In the genomic region with DNA sequence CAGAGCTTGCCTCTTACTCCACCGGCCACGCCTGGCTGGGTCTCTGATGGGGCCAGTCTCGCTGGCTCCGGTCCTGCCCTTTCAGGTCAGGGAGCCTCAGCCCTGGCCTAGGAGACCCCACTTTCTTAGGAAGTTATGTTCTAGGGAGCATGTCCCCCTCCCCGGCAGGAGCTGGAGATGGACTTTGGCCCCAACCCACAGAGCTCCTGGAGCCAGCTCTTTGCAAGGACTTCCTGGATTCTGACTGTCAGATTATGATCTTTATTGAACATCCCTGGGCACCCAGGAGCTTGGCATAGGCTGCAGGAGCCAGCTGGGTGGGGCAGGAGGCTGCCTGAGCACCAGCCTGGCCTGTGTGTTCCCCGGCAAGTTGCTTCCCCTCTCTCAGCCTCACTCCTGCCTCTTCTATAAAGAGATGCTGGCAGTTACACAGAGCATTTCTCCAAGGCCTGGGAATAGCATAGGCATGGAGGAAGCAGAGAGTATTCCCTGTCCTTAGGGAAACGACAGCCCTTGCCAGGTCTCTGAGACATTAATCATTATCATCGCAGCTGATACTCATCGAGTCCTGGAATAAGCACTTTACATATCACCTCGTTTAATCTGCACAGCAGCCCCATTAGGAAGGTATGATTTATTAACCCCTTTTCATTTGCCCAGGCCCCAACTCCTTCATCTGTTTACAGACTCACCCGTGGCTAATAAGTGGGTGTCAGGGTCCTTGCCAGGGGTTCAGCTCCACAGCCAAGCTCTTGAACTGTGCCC, we compare ENCODE assay signal across 14 cellular contexts. TPM values are rescaled to one million over a fixed set of nuclear protein-coding genes. Genes with fewer than 3 reads are reported as not detected.
DNase-seq lines count a peak whose midpoint lies in the region; ATAC-seq and TF ChIP-seq lines count a peak whose summit lies in the region.
"Had no signal": no experiment of that assay in that cellular context is flagged by ENCODE, and none has a peak within 500 bp of the region (broad histone marks: within the 10 kb centered on the region; RNA-seq: fewer than 3 reads in every experiment).

No MANE protein-coding gene starts in this region.

- peaks cover 47% of the 10 kb centered on the region for H3K27me3 Mint-ChIP-seq in brain

- H3K4me3 ChIP-seq in BLaER1: no peak overlapping the region
- H3K4me3 ChIP-seq: gastroesophageal sphincter, skin epidermis had no signal

- H3K27ac ChIP-seq in BLaER1: peak overlapping the region; percentile 39; the same call in 1 of the 2 replicates
- H3K27ac ChIP-seq: gastroesophageal sphincter had no signal

- H3K27me3 ChIP-seq in BLaER1: peaks cover 54% of the 10 kb centered on the region

- no peak for TF ChIP-seq CTCF in brain (conservative IDR thresholded peaks at IDR 0.05)

- peak overlapping the region; percentile 76 for H3K4me2 ChIP-seq in BLaER1

- DNase-seq in DMS79 (lab: John Stamatoyannopoulos, UW) (peak; percentile 80), mucosa of gallbladder (ENCODE audit: low spot score) (peak; percentile 86), NAMALWA (ENCODE audit: low spot score) (no peak)
- DNase-seq in activated CD8-positive, alpha-beta memory T cell treated with anti-CD3 and anti-CD28 coated beads, Interleukin-2, amount 50 U/mL, for 4 hours: no peak
- DNase-seq: activated CD4-positive, alpha-beta memory T cell treated with anti-CD3 and anti-CD28 coated beads, Interleukin-2, amount 10 ng/mL, durations not matched to agents 7 days and 5 days; effector memory CD4-positive, alpha-beta T cell; MM.1S had no signal

- H3K27ac Mint-ChIP-seq in brain: peak overlapping the region in 2 of 5 experiments; percentile 17 to 43
- H3K27ac Mint-ChIP-seq: activated CD4-positive, alpha-beta memory T cell treated with anti-CD3 and anti-CD28 coated beads, Interleukin-2, amount 10 ng/mL, durations not matched to agents 7 days and 5 days; activated T-helper 2 cell treated with anti-CD3 and anti-CD28 coated beads, Interferon-gamma antibody, Interleukin-2, Interleukin-4, amounts not matched to agents 10 μg/mL and 5 μg/mL and 100 μg/mL, durations not matched to agents 14 hours and 24 hours and 36 hours had no signal

- H3K9me3 ChIP-seq in BLaER1: peaks cover 10% of the 10 kb centered on the region

- 0 out of 2 replicates have a peak overlapping the region, but pooled peaks have one; percentile 26 for H3K9ac ChIP-seq in BLaER1

- H3K9me3 Mint-ChIP-seq in brain: peaks cover 0 to 10% (median 4%) of the 10 kb centered on the region in 5 experiments

- peaks cover 3% of the 10 kb centered on the region for H3K36me3 Mint-ChIP-seq in brain

- peaks cover 33% of the 10 kb centered on the region for H4K20me1 ChIP-seq in BLaER1

- peaks cover 52% of the 10 kb centered on the region for H3K4me1 ChIP-seq in BLaER1

- H3K4me3 Mint-ChIP-seq in brain: peak overlapping the region in 3 of 5 experiments; percentile 33 to 64 (median 51)
- H3K4me3 Mint-ChIP-seq: activated CD4-positive, alpha-beta memory T cell treated with anti-CD3 and anti-CD28 coated beads, Interleukin-2, amount 10 ng/mL, durations not matched to agents 7 days and 5 days had no signal

- H3K36me3 ChIP-seq in BLaER1: no peaks in the 10 kb centered on the region
- H3K36me3 ChIP-seq: gastroesophageal sphincter had no signal

- peaks cover 17% of the 10 kb centered on the region for H3K4me1 Mint-ChIP-seq in brain

- ATAC-seq in HG03439 (IDR thresholded peaks at IDR 0.05; ENCODE audit: unreplicated experiment): no peak
- ATAC-seq in HG02798 (IDR thresholded peaks at IDR 0.05; ENCODE audit: poor library complexity, unreplicated experiment): no peak
- ATAC-seq: gastroesophageal sphincter had no signal

RNA-seq across cellular contexts. Expression of a gene that starts 3.4 kb away (rescaled TPM):
- polyA plus RNA-seq in brain (ENCODE audit: insufficient read depth, low read depth, low replicate concordance): 3.1 TPM
- 149 TPM for total RNA-seq in mucosa of gallbladder

Comparison
In these comparisons a context has a peak if more than half of its experiments do, and no peak if none do; other contexts are left out.
1. DNase-seq: peak in DMS79 (single experiment) and mucosa of gallbladder (single experiment); none in NAMALWA (single experiment) and activated CD8-positive, alpha-beta memory T cell treated with anti-CD3 and anti-CD28 coated beads, Interleukin-2, amount 50 U/mL, for 4 hours (single experiment).